1 cellular context compared by ENCODE assay signal in genomic region chr3:105762749-105763673, GRCh38.
A peak's percentile ranks its signal among the peaks of the same experiment; 100 is the strongest.
TF ChIP-seq lines count a peak whose summit lies in the region.

No MANE protein-coding gene starts in this region.

TF ChIP-seq in GM12878, 131 proteins besides CTCF, POLR2A, EP300 and RAD21:
- TF ChIP-seq CREB1 (IDR thresholded peaks at IDR 0.05; ENCODE audit: low read depth), result no peak
- peak; percentile 19 for TF ChIP-seq RUNX3 (IDR thresholded peaks at IDR 0.05; ENCODE audit: low read length)
